ENCODE assay signal across 8 cellular contexts in genomic region chr13:36920612-36921185, GRCh38. TPM values are rescaled to one million over a fixed set of nuclear protein-coding genes. Genes with fewer than 3 reads are reported as not detected.
DNase-seq lines count a peak whose midpoint lies in the region; ATAC-seq and TF ChIP-seq lines count a peak whose summit lies in the region.

No MANE protein-coding gene starts in this region.

- no peak for TF ChIP-seq CTCF in GM20000 (IDR thresholded peaks at IDR 0.05; ENCODE audit: extremely low read depth, missing control alignments)
- no peak for TF ChIP-seq CTCF in fibroblast of villous mesenchyme (IDR thresholded peaks at IDR 0.05; ENCODE audit: insufficient read depth, low read depth, low read length)
- TF ChIP-seq CTCF in gastrocnemius medialis (IDR thresholded peaks at IDR 0.05 in 4 of 5, conservative IDR thresholded peaks at IDR 0.05 in 1 of 5), result no peak

- H3K4me1 ChIP-seq in SJSA1 (replicated peaks), result peaks cover 28% of the 10 kb centered on the region
- peaks cover 8 to 21% of the 10 kb centered on the region in 2 donors for H3K4me1 ChIP-seq in gastrocnemius medialis

- peak in 1 of 2 donors; percentile 14 for ATAC-seq in gastrocnemius medialis
- ATAC-seq in HG03175 (IDR thresholded peaks at IDR 0.05; ENCODE audit: unreplicated experiment), result no peak

- H3K36me3 ChIP-seq in SJSA1 (no peaks in the 10 kb centered on the region), gastrocnemius medialis (no peaks in the 10 kb centered on the region)

- TF ChIP-seq POLR2A in gastrocnemius medialis (IDR thresholded peaks at IDR 0.05), result no peak

- DNase-seq in GM20000 (ENCODE audit: low spot score), result peak; percentile 23
- DNase-seq in SJSA1 (ENCODE audit: low read depth in 1 of 2, low spot score in 2 of 2), result peak in 1 of 2 experiments; percentile 12
- no peak for DNase-seq in fibroblast of villous mesenchyme (ENCODE audit: low read depth)
- DNase-seq in gastrocnemius medialis, result no peak
- DNase-seq in NCI-H1694 treated with DMSO at 0.1 percent for 48 hours (lab: John Stamatoyannopoulos, UW), result no peak
- no peak for DNase-seq in iPS-NIHi11 (ENCODE audit: low spot score)
- DNase-seq in putamen (ENCODE audit: low spot score), result no peak

- in situ Hi-C loops in gastrocnemius medialis (cut with MboI; ENCODE audit: low sequenced_read_pairs in 4 of 4), result no loop called here

- peak overlapping the region; percentile 51 for H3K4me3 ChIP-seq in SJSA1
- H3K4me3 ChIP-seq in fibroblast of villous mesenchyme (ENCODE audit: low read depth, low read length), result peak overlapping the region; percentile 24
- H3K4me3 ChIP-seq in gastrocnemius medialis, result peak overlapping the region; percentile 53 to 73 (median 64)

- H3K27me3 ChIP-seq in SJSA1 (replicated peaks), result no peaks in the 10 kb centered on the region
- no peaks in the 10 kb centered on the region for H3K27me3 ChIP-seq in gastrocnemius medialis

- H3K9me3 ChIP-seq in SJSA1 (replicated peaks) (no peaks in the 10 kb centered on the region), gastrocnemius medialis (no peaks in the 10 kb centered on the region)

- intact Hi-C loops in gastrocnemius medialis (cut with DNase I; ENCODE audit: low total_unique reads), result loop anchor here (2.0 kb wide), 1 partner anchor 78 kb away; the partner anchor contains the start of gene ALG5

- peak overlapping the region; percentile 64 for H3K27ac ChIP-seq in SJSA1
- H3K27ac ChIP-seq in gastrocnemius medialis, result peak overlapping the region; percentile 64 to 86 (median 71)

RNA-seq across cellular contexts. Expression of gene SMAD9, which starts 0.7 kb away (rescaled TPM):
- 16.8 and 25.9 TPM in 2 replicates for total RNA-seq in SJSA1 (2014; rRNA removed; shearing (Covaris generic))
- 4.2 and 4.3 TPM in 2 replicates for total RNA-seq in fibroblast of villous mesenchyme
- total RNA-seq in gastrocnemius medialis, result 10 to 100 TPM in 1 of 4 donors, 1 to 10 TPM in 3; 2.2 to 14.9 (median 6.5) TPM
